ENCODE assay signal across 8 cellular contexts in the genomic region with DNA sequence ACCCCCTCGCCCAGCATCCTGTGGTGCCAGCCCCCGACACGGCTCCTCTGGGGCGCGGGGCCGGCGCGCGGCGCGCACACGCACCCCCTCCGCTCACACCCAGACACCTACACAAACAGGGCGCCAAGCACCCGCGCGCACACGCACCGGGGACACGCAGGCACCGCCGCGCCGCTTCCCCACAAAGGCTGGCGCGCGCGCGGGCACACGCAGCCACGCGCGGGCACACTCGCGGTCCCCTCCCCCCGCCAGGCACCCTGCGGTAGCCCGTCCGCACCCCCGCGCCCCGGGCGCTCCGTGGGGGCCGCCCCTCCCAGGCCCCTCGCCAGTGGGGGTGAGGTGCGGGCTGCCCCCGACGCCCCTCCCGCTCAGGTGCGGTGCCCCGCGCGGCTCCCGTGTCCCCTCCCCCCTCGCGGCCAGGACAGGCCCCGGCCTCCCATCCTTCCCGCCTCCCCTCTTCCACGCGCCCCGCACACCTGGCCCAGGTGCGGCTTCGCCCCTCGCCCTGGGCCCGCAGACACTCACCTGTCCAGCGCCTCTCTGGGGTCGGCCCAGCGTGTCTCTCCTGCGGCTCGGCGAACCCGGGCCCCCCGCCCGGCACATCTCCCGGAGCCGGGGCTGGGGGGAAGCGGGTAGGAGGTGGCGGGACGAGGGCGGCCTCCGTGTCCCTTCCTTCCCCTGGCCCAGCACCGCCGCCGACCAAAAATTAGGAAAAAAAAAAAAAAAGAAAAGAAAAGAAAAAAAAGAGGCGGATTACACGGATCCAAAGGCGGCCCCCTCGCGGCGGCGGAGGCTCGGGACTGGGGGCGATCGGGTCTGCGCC. TPM values are rescaled to one million over a fixed set of nuclear protein-coding genes. Genes with fewer than 3 reads are reported as not detected.
DNase-seq lines count a peak whose midpoint lies in the region; ATAC-seq and TF ChIP-seq lines count a peak whose summit lies in the region.
"Not testable (repeated sequence)": the region's sequence is repeated elsewhere in the genome, so short reads cannot be mapped to it uniquely, and the experiment has no call there.

A gene (minus strand): TSS at position 710 of the 823 bp plus-strand sequence. CDS start 22,567 bp downstream, outside the sequence.

- H3K27ac ChIP-seq in CD4-positive, alpha-beta memory T cell (ENCODE audit: low read depth, low read length), result peak within 1 kb of the TSS; percentile 49
- H3K27ac ChIP-seq in lower lobe of right lung (peak within 1 kb of the TSS; percentile 51), testis (peak within 1 kb of the TSS in 1 of 2 donors; percentile 67)

- not testable (repeated sequence) for TF ChIP-seq POLR2A in testis (IDR thresholded peaks at IDR 0.05)

- POLR2A ChIA-PET in CD4-positive, alpha-beta memory T cell (lab: Charles Lee; ENCODE audit: partially characterized antibody), result interaction anchor here (0.8 to 1.2 kb wide), 3 partner anchors 56 to 163 kb away, joined by 3 to 4 read pairs (median 3); a partner anchor contains a TSS
- POLR2A ChIA-PET in WTC11 (lab: Charles Lee), result not testable (repeated sequence)

- DNase-seq in CD4-positive, alpha-beta memory T cell, result peak; percentile 22 to 57 (median 36)
- DNase-seq in WTC11 (ENCODE audit: low spot score); astrocyte of the cerebellum (ENCODE audit: low read depth); fibroblast of pulmonary artery (ENCODE audit: low read depth); lower lobe of right lung; testis: not testable (repeated sequence)
- DNase-seq in posterior cingulate gyrus, result peak in 8 of 10 donors; percentile 39 to 94 (median 58)

- H3K27ac Mint-ChIP-seq in CD4-positive, alpha-beta memory T cell, result peak within 1 kb of the TSS; percentile 84 to 98 (median 95)
- peak within 1 kb of the TSS; percentile 98 for H3K27ac Mint-ChIP-seq in WTC11

- peaks cover 36% of the 10 kb centered on the region for H3K79me2 ChIP-seq in Loucy (ENCODE audit: insufficient read depth, low read length)

- CTCF ChIA-PET in CD4-positive, alpha-beta memory T cell (lab: Charles Lee; ENCODE audit: partially characterized antibody), result not testable (repeated sequence)
- CTCF ChIA-PET in WTC11 (lab: Charles Lee), result interaction anchor here (0.6 to 3.3 kb wide), 3 partner anchors 142 to 368 kb away, joined by 3 to 9 read pairs (median 4); no protein-coding TSS in a partner anchor

- TF ChIP-seq CTCF in Loucy (conservative IDR thresholded peaks at IDR 0.05; ENCODE audit: low read length); WTC11 (IDR thresholded peaks at IDR 0.05); astrocyte of the cerebellum (IDR thresholded peaks at IDR 0.05; ENCODE audit: low read depth, low read length, missing control alignments); fibroblast of pulmonary artery (IDR thresholded peaks at IDR 0.05; ENCODE audit: low read length, missing control alignments); lower lobe of right lung (IDR thresholded peaks at IDR 0.05); testis (IDR thresholded peaks at IDR 0.05): not testable (repeated sequence)

- intact Hi-C loops in CD4-positive, alpha-beta memory T cell (cut with micrococcal nuclease), result loop anchor here (2.0 to 10.0 kb wide), 4 partner anchors 15 to 279 kb away; a partner anchor contains a TSS
- intact Hi-C loops in lower lobe of right lung (cut with DNase I); testis (cut with DNase I; ENCODE audit: low total_unique reads): not testable (repeated sequence)
- intact Hi-C loops in posterior cingulate gyrus (cut with DNase I), result loop anchor here (5.0 kb wide), 1 partner anchor 53 kb away; no protein-coding TSS in a partner anchor

- not testable (repeated sequence) for H3K36me3 ChIP-seq in CD4-positive, alpha-beta memory T cell (ENCODE audit: insufficient read depth, low read length); Loucy (ENCODE audit: insufficient read depth, low read length); lower lobe of right lung; testis (ENCODE audit: low read depth, missing control alignments)

- peak within 1 kb of the TSS; percentile 57 to 89 for H3K4me3 ChIP-seq in CD4-positive, alpha-beta memory T cell (ENCODE audit: low read length in 2 of 2)
- H3K4me3 ChIP-seq in Loucy (ENCODE audit: low read length, poor library complexity, severe bottlenecking) (peak within 1 kb of the TSS; percentile 90), astrocyte of the cerebellum (ENCODE audit: low read depth, low read length) (peak within 1 kb of the TSS; percentile 45), fibroblast of pulmonary artery (replicated peaks; ENCODE audit: low read depth, low read length) (peak within 1 kb of the TSS; percentile 55), lower lobe of right lung (peak within 1 kb of the TSS; percentile 56), testis (peak within 1 kb of the TSS; percentile 58 to 62)

- in situ Hi-C loops in astrocyte of the cerebellum (cut with HindIII; ENCODE audit: low sequenced_read_pairs), result not testable (repeated sequence)

- H3F3A ChIP-seq in Loucy (ENCODE audit: low read depth), result not testable (repeated sequence)

- H3K36me3 Mint-ChIP-seq in CD4-positive, alpha-beta memory T cell; WTC11: not testable (repeated sequence)

- peak within 1 kb of the TSS; percentile 90 to 97 (median 94) for H3K4me3 Mint-ChIP-seq in CD4-positive, alpha-beta memory T cell
- peak within 1 kb of the TSS; percentile 91 for H3K4me3 Mint-ChIP-seq in WTC11

- H3K4me1 ChIP-seq in CD4-positive, alpha-beta memory T cell (ENCODE audit: insufficient read depth, low read length), result peaks cover 16% of the 10 kb centered on the region
- not testable (repeated sequence) for H3K4me1 ChIP-seq in Loucy (ENCODE audit: insufficient read depth, low read length, poor library complexity, severe bottlenecking); lower lobe of right lung; testis

- not testable (repeated sequence) for H3K27me3 ChIP-seq in CD4-positive, alpha-beta memory T cell (ENCODE audit: insufficient read depth, low read length); Loucy (ENCODE audit: insufficient read depth, low read length, poor library complexity, severe bottlenecking); lower lobe of right lung (ENCODE audit: low read depth); testis

- not testable (repeated sequence) for H4K20me1 ChIP-seq in Loucy (ENCODE audit: insufficient read depth, low read length, poor library complexity, severe bottlenecking)

- peak within 1 kb of the TSS; percentile 94 for H2AFZ ChIP-seq in Loucy (ENCODE audit: low read length)

- H3K27me3 Mint-ChIP-seq in CD4-positive, alpha-beta memory T cell, result not testable (repeated sequence)
- H3K27me3 Mint-ChIP-seq in WTC11 (ENCODE audit: low read depth), result peaks cover 25% of the 10 kb centered on the region

- 1% methylated on average over 31 to 36 of the region's 96 CpGs for WGBS in testis, 2 donors

- ATAC-seq in WTC11, result not testable (repeated sequence)
- ATAC-seq in lower lobe of right lung, result peak in 1 of 2 donors; percentile 0

- not testable (repeated sequence) for H3K9me3 Mint-ChIP-seq in CD4-positive, alpha-beta memory T cell; WTC11

- not testable (repeated sequence) for H3K9me2 ChIP-seq in Loucy (replicated peaks; ENCODE audit: low read depth, low read length)

- H3K4me1 Mint-ChIP-seq in CD4-positive, alpha-beta memory T cell, result peaks cover 11 to 62% (median 41%) of the 10 kb centered on the region in 4 donors
- H3K4me1 Mint-ChIP-seq in WTC11, result peaks cover 54% of the 10 kb centered on the region

- peak within 1 kb of the TSS; percentile 81 for H3K4me2 ChIP-seq in Loucy (ENCODE audit: low read depth, low read length, poor library complexity, severe bottlenecking)

- H3K9ac ChIP-seq in Loucy (ENCODE audit: low read depth, low read length, poor library complexity, severe bottlenecking), result peak within 1 kb of the TSS; percentile 93

- H3K9me3 ChIP-seq in CD4-positive, alpha-beta memory T cell (ENCODE audit: control insufficient read depth in 1 of 2, low read length in 2 of 2); Loucy (ENCODE audit: insufficient read depth, low read depth, low read length); lower lobe of right lung; testis: not testable (repeated sequence)

RNA-seq across cellular contexts. Expression of the gene that starts here (rescaled TPM):
- 10 to 100 TPM; 19.3 to 22.0 TPM for total RNA-seq in CD4-positive, alpha-beta memory T cell
- polyA plus RNA-seq in CD4-positive, alpha-beta memory T cell, result 1 to 10 TPM in 1 of 2 donors, under 1 TPM in 1; 0.55 to 1.3 TPM
- total RNA-seq in WTC11 (2021) (128 to 140 TPM (median 140 TPM) in 3 replicates), lower lobe of right lung (28.7 TPM), testis (10 to 100 TPM; 45.0 to 57.2 TPM)
- 23.8 TPM for polyA plus RNA-seq in testis (ENCODE audit: insufficient read depth, low read depth, low replicate concordance)

Comparison
In these comparisons a context has a peak if more than half of its experiments do, and no peak if none do; other contexts are left out.
1. RNA of the gene that starts here (polyA plus RNA-seq): 23.8 TPM in testis (single experiment); 0.55 to 1.3 TPM in CD4-positive, alpha-beta memory T cell; every median in the first group is over 10 times any median in the second.
2. Peak in every context shown above with its lines, with median percentiles within 50 percentile points of each other: H3K4me3 ChIP-seq.